In genomic region chr5:119049824-119050449, GRCh38 we compare ENCODE assay signal across 13 cellular contexts. TPM values are rescaled to one million over a fixed set of nuclear protein-coding genes. Genes with fewer than 3 reads are reported as not detected.
DNase-seq lines count a peak whose midpoint lies in the region; ATAC-seq, FAIRE-seq and TF ChIP-seq lines count a peak whose summit lies in the region.
"Had no signal": no experiment of that assay in that cellular context is flagged by ENCODE, and none has a peak within 500 bp of the region (broad histone marks: within the 10 kb centered on the region; RNA-seq: fewer than 3 reads in every experiment).

No MANE protein-coding gene starts in this region.

- H3K4me1 ChIP-seq in K562 (replicated peaks in 1 of 2; ENCODE audit: control insufficient read depth in 2 of 2, insufficient read depth in 2 of 2, low read length in 2 of 2) (peaks cover 0 to 9% of the 10 kb centered on the region in 2 experiments; a peak in 2 of 5 replicates), vagina (no peaks in the 10 kb centered on the region)
- H3K4me1 ChIP-seq: BLaER1, foreskin keratinocyte had no signal

- POLR2A ChIA-PET in AG04450 (lab: Yijun Ruan, JAX) = interaction anchor here (0.7 kb wide), 1 partner anchor 321 kb away, joined by 12 read pairs; no protein-coding TSS in a partner anchor
- POLR2A ChIA-PET in K562 (lab: Yijun Ruan, JAX) = no interaction called here

- TF ChIP-seq RAD21 in K562 (CRISPR knock-in tag; conservative IDR thresholded peaks at IDR 0.05 in 1 of 2, IDR thresholded peaks at IDR 0.05 in 1 of 2) = no peak

- ATAC-seq in K562 (no peak), HG03432 (IDR thresholded peaks at IDR 0.05; ENCODE audit: unreplicated experiment) (no peak)
- ATAC-seq: foreskin keratinocyte had no signal

- H3K4me3 ChIP-seq in AG04450 (ENCODE audit: low read depth, low read length) (no peak overlapping the region), K562 (no peak overlapping the region), vagina (no peak overlapping the region)
- H3K4me3 ChIP-seq: BLaER1 had no signal

- DNase-seq in AG04450 (ENCODE audit: low read depth, low spot score) (no peak), HS-5 (ENCODE audit: low read depth) (peak; percentile 50), K562 (ENCODE audit: extremely low read depth in 1 of 4, low spot score in 3 of 4) (no peak), iPS-NIHi7 (ENCODE audit: extremely low spot score) (peak; percentile 50), vagina (ENCODE audit: extremely low spot score in 2 of 2) (no peak), NCI-H2171 (lab: John Stamatoyannopoulos, UW) (no peak)
- DNase-seq in stimulated activated CD4-positive, alpha-beta T cell treated with anti-CD3 and anti-CD28 coated beads, Interleukin-15, amount 100 ng/mL, for 24 hours = no peak
- DNase-seq: activated CD4-positive, alpha-beta T cell treated with anti-CD3 and anti-CD28 coated beads, Interleukin-2, amount 50 U/mL, for 1 hour; stimulated activated CD4-positive, alpha-beta T cell treated with anti-CD3 and anti-CD28 coated beads, Interleukin-12 subunit alpha, Interleukin-12 subunit beta, amount 100 ng/mL, for 4 hours; stimulated activated naive CD4-positive, alpha-beta T cell treated with Interleukin-2 at 50 U/mL for 16 hours had no signal

- intact Hi-C loops in K562 (cut with micrococcal nuclease) = no loop called here
- intact Hi-C loops in vagina (cut with DNase I) = no loop called here

- WGBS in K562 (ENCODE audit: insufficient coverage, low coverage, missing lambda C conversion rate) = 54% methylated on average over 7 of the region's 7 CpGs

- H3K36me3 ChIP-seq in K562 (ENCODE audit: control insufficient read depth, insufficient read depth, low read length) (no peaks in the 10 kb centered on the region), vagina (no peaks in the 10 kb centered on the region)
- H3K36me3 ChIP-seq: BLaER1 had no signal

- no peak overlapping the region; a peak in 1 of 4 replicates for H3K9ac ChIP-seq in K562 (ENCODE audit: insufficient read depth in 1 of 2, low read depth in 2 of 2, low read length in 2 of 2)
- H3K9ac ChIP-seq: BLaER1 had no signal

- H3K9me3 ChIP-seq in AG04450 (ENCODE audit: control insufficient read depth, insufficient read depth, low read length) (no peaks in the 10 kb centered on the region), K562 (replicated peaks; ENCODE audit: control insufficient read depth, insufficient read depth, low read depth, low read length) (no peaks in the 10 kb centered on the region), vagina (no peaks in the 10 kb centered on the region)
- H3K9me3 ChIP-seq: BLaER1 had no signal

- TF ChIP-seq EP300 in K562 (IDR thresholded peaks at IDR 0.05; ENCODE audit: low read length) = no peak

- H3K79me2 ChIP-seq in K562 (ENCODE audit: control insufficient read depth, insufficient read depth, low read length) = no peaks in the 10 kb centered on the region

- peak overlapping the region; percentile 61 for H3K27ac ChIP-seq in AG04450 (ENCODE audit: low read depth, low read length)
- H3K27ac ChIP-seq in K562 (ENCODE audit: extremely low read depth, low read depth, low read length) = no peak overlapping the region
- no peak overlapping the region for H3K27ac ChIP-seq in vagina
- H3K27ac ChIP-seq: BLaER1, foreskin keratinocyte had no signal

- in situ Hi-C loops in K562 (cut with MboI) = no loop called here

- TF ChIP-seq POLR2A in K562 (conservative IDR thresholded peaks at IDR 0.05) (no peak), vagina (IDR thresholded peaks at IDR 0.05) (no peak)

- no peaks in the 10 kb centered on the region for H3K9me1 ChIP-seq in K562 (ENCODE audit: control insufficient read depth, insufficient read depth, low read length)

- H3K27me3 ChIP-seq in AG04450 (ENCODE audit: control insufficient read depth, insufficient read depth, low read length) (no peaks in the 10 kb centered on the region), K562 (ENCODE audit: control insufficient read depth in 2 of 2, insufficient read depth in 2 of 2, low read length in 2 of 2) (no peaks in the 10 kb centered on the region), vagina (no peaks in the 10 kb centered on the region)
- H3K27me3 ChIP-seq: BLaER1, foreskin keratinocyte had no signal

- FAIRE-seq in K562 (lab: Jason Lieb, UNC) = no peak

- peak overlapping the region; percentile 34; the same call in 1 of the 2 replicates for H2AFZ ChIP-seq in K562 (ENCODE audit: low read depth, low read length)

- H4K20me1 ChIP-seq in K562 (replicated peaks; ENCODE audit: control insufficient read depth, insufficient read depth, low read length) = no peaks in the 10 kb centered on the region
- H4K20me1 ChIP-seq: BLaER1 had no signal

- BruUV-seq in K562 (replicated peaks; lab: Mats Ljungman, UMichigan) = no TSS peak

- TF ChIP-seq CTCF in AG04450 (IDR thresholded peaks at IDR 0.05; ENCODE audit: low read depth, low read length) = no peak
- TF ChIP-seq CTCF in K562 (IDR thresholded peaks at IDR 0.05 in 2 of 3, conservative IDR thresholded peaks at IDR 0.05 in 1 of 3; ENCODE audit: insufficient read depth in 2 of 3, low read depth in 1 of 3, low read length in 3 of 3) = no peak
- TF ChIP-seq CTCF in vagina (IDR thresholded peaks at IDR 0.05) = no peak

- CTCF ChIA-PET in AG04450 (lab: Charles Lee) (no interaction called here), K562 (lab: Yijun Ruan, JAX; ENCODE audit: low intra/inter-chr PET ratio) (no interaction called here)

- no peak overlapping the region; the same call in 1 of the 2 replicates for H3K4me2 ChIP-seq in K562 (ENCODE audit: insufficient read depth, low read length)
- H3K4me2 ChIP-seq: BLaER1 had no signal

TF ChIP-seq in K562, 482 proteins besides CTCF, POLR2A, EP300 and RAD21 (continues in another document):
- TF ChIP-seq TEAD4 (IDR thresholded peaks at IDR 0.05; ENCODE audit: low read length) (peak; percentile 23; the same call in 1 of the 2 replicates), TEAD4 (CRISPR knock-in tag; IDR thresholded peaks at IDR 0.05; ENCODE audit: borderline replicate concordance) (no peak), ZNF133 (CRISPR knock-in tag; IDR thresholded peaks at IDR 0.05) (no peak), ZBTB5 (IDR thresholded peaks at IDR 0.05) (no peak), DACH1 (IDR thresholded peaks at IDR 0.05; ENCODE audit: partially characterized antibody) (peak; percentile 65), MAFG (tag; conservative IDR thresholded peaks at IDR 0.05) (peak; percentile 60), ATF2 (CRISPR knock-in tag; IDR thresholded peaks at IDR 0.05) (no peak)

RNA-seq across cellular contexts. Expression of gene DMXL1, which starts 20.9 kb away (rescaled TPM):
- 14.7 and 22.2 TPM in 2 replicates for polyA plus RNA-seq in AG04450 (2011; rRNA removed)
- 26.1 and 53.0 TPM in 2 replicates for polyA minus RNA-seq in AG04450 (2011; rRNA and poly(A)+ RNA removed)
- total RNA-seq in K562 (2011; cell fraction: chromatin; rRNA removed; ENCODE audit: low replicate concordance) = 87.5 and 343 TPM in 2 replicates
- total RNA-seq in K562 (2011; cell fraction: nucleolus; rRNA removed) = 30.5 and 36.2 TPM in 2 replicates
- 57.3 and 63.4 TPM in 2 replicates for total RNA-seq in K562 (2011; cell fraction: nucleoplasm; rRNA removed)
- total RNA-seq in K562 (2014; rRNA removed) = 22.9 and 23.8 TPM in 2 replicates
- total RNA-seq in K562 (2014; rRNA removed; fragmentation: Illumina TruSeq; extraction: Trizol) = 40.3 and 48.6 TPM in 2 replicates
- 35.2 and 37.2 TPM in 2 replicates for total RNA-seq in K562 (2015; rRNA removed; fragmentation: Illumina TruSeq; extraction: Trizol)
- 32.3 and 33.9 TPM in 2 replicates for total RNA-seq in K562 (2021)
- polyA plus RNA-seq in K562 (2011; rRNA removed) = 36.9 and 37.0 TPM in 2 replicates
- polyA plus RNA-seq in K562 (2011; cell fraction: cytosol; rRNA removed) = 5.8 and 10.7 TPM in 2 replicates
- 33.7 and 57.8 TPM in 2 replicates for polyA plus RNA-seq in K562 (2011; cell fraction: nucleus; rRNA removed)
- 14.0 and 28.4 TPM in 2 replicates for polyA plus RNA-seq in K562 (2012)
- polyA plus RNA-seq in K562 (2014; fragmentation: Illumina TruSeq; extraction: Trizol) = 22.5 and 30.6 TPM in 2 replicates
- 1 to 10 TPM; 8.3 to 8.6 TPM for polyA plus RNA-seq in K562 (2014; fragmentation: Nextera tagmentation; extraction: Ambion mirVana)
- 17.6 and 20.3 TPM in 2 replicates for polyA plus RNA-seq in K562 (2014; rRNA removed)
- 97.6 and 133 TPM in 2 replicates for polyA minus RNA-seq in K562 (2011; rRNA and poly(A)+ RNA removed)
- 26.8 and 32.4 TPM in 2 replicates for polyA minus RNA-seq in K562 (2011; cell fraction: cytosol; rRNA and poly(A)+ RNA removed)
- polyA minus RNA-seq in K562 (2011; cell fraction: nucleus; rRNA and poly(A)+ RNA removed) = 96.9 and 165 TPM in 2 replicates
- total RNA-seq in vagina = 56.5 TPM

Comparison
In these comparisons a context has a peak if more than half of its experiments do, and no peak if none do; other contexts are left out.
1. DNase-seq: peak in HS-5 (single experiment) and iPS-NIHi7 (single experiment); none in AG04450 (single experiment), K562 (0 of 4), stimulated activated CD4-positive, alpha-beta T cell treated with anti-CD3 and anti-CD28 coated beads, Interleukin-15, amount 100 ng/mL, for 24 hours (single experiment), vagina (0 of 2) and NCI-H2171 (single experiment).